Comparison of ENCODE assay signal across 1 cellular context in the genomic region with DNA sequence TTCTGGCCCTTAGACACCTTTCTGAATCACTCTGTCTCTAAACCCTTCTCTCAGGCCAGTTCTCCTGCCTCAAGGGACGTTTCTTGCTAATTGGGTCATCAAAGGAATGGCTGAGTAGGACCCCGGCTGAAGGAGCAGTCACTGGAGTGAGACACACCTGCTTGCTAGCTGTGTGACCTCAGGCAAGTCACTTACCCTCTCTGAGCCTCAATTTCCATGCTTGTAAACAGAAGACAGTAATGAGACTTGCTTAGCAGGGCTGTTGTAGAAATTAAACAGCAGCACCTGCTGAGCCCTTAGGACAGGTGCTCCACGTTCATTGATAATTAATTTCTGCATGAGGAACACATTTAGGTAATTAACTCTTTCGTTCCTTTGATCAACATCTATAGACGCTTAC.
TF ChIP-seq lines count a peak whose summit lies in the region.

No MANE protein-coding gene starts in this region.

TF ChIP-seq in K562, 482 proteins besides CTCF, POLR2A, EP300 and RAD21 (continued from another document):
- TF ChIP-seq, protein P1, sequence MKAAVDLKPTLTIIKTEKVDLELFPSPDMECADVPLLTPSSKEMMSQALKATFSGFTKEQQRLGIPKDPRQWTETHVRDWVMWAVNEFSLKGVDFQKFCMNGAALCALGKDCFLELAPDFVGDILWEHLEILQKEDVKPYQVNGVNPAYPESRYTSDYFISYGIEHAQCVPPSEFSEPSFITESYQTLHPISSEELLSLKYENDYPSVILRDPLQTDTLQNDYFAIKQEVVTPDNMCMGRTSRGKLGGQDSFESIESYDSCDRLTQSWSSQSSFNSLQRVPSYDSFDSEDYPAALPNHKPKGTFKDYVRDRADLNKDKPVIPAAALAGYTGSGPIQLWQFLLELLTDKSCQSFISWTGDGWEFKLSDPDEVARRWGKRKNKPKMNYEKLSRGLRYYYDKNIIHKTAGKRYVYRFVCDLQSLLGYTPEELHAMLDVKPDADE (conservative IDR thresholded peaks at IDR 0.05; ENCODE audit: control insufficient read depth, low read depth, low read length) = no peak
- no peak for TF ChIP-seq ZSCAN32 (CRISPR knock-in tag; IDR thresholded peaks at IDR 0.05)
- TF ChIP-seq BCOR (IDR thresholded peaks at IDR 0.05) = peak; percentile 95
- TF ChIP-seq CBX1 (IDR thresholded peaks at IDR 0.05; ENCODE audit: low read depth) = 0 out of 2 replicates have a peak, but pooled peaks have one; percentile 38
- no peak for TF ChIP-seq ZSCAN29 (IDR thresholded peaks at IDR 0.05)
- TF ChIP-seq SMARCA5 (IDR thresholded peaks at IDR 0.05) = peak; percentile 81; the same call in 1 of the 2 replicates
- peak in 1 of 2 experiments; percentile 60; a peak in 2 of 4 replicates for TF ChIP-seq KDM1A (IDR thresholded peaks at IDR 0.05)
- TF ChIP-seq TSC22D4 (tag; IDR thresholded peaks at IDR 0.05) = no peak
- 0 out of 2 replicates have a peak, but pooled peaks have one; percentile 34 for TF ChIP-seq ESRRA (IDR thresholded peaks at IDR 0.05; ENCODE audit: borderline replicate concordance, low read depth)
- no peak for TF ChIP-seq TFAM (CRISPR knock-in tag; conservative IDR thresholded peaks at IDR 0.05)
